Comparison of ENCODE assay signal across 8 cellular contexts in genomic region chr19:45075215-45076028, GRCh38. TPM values are rescaled to one million over a fixed set of nuclear protein-coding genes. Genes with fewer than 3 reads are reported as not detected.
A peak's percentile ranks its signal among the peaks of the same experiment; 100 is the strongest.
DNase-seq lines count a peak whose midpoint lies in the region; ATAC-seq and TF ChIP-seq lines count a peak whose summit lies in the region.

No MANE protein-coding gene starts in this region.

- peak overlapping the region; percentile 83 for H3K4me3 Mint-ChIP-seq in natural killer cell treated with Interleukin-12 subunit alpha and Interleukin-12 subunit beta and Interleukin-15 and Interleukin-18, amount 100 ng/mL, for 72 hours

- ATAC-seq in HG02943 (IDR thresholded peaks at IDR 0.05; ENCODE audit: low read depth, unreplicated experiment) = peak; percentile 53
- ATAC-seq in natural killer cell treated with Interleukin-12 subunit alpha and Interleukin-12 subunit beta and Interleukin-15 and Interleukin-18, amount 100 ng/mL, for 72 hours = peak; percentile 74 to 77

- TF ChIP-seq CTCF in BE2C (IDR thresholded peaks at IDR 0.05; ENCODE audit: low read depth, low read length) (no peak), fibroblast of villous mesenchyme (IDR thresholded peaks at IDR 0.05; ENCODE audit: insufficient read depth, low read depth, low read length) (no peak)

- H3K4me1 Mint-ChIP-seq in natural killer cell treated with Interleukin-12 subunit alpha and Interleukin-12 subunit beta and Interleukin-15 and Interleukin-18, amount 100 ng/mL, for 72 hours (ENCODE audit: low read depth in 2 of 2) = peaks cover 21 to 28% of the 10 kb centered on the region in 2 donors

- H3K27ac Mint-ChIP-seq in natural killer cell treated with Interleukin-12 subunit alpha and Interleukin-12 subunit beta and Interleukin-15 and Interleukin-18, amount 100 ng/mL, for 72 hours = peak overlapping the region; percentile 67 to 98

- DNase-seq in BE2C = no peak
- DNase-seq in NCI-H226 = peak; percentile 55
- DNase-seq in activated CD8-positive, alpha-beta memory T cell treated with anti-CD3 and anti-CD28 coated beads for 24 hours = peak; percentile 73
- peak; percentile 58 for DNase-seq in fibroblast of villous mesenchyme (ENCODE audit: low read depth)
- peak; percentile 75 for DNase-seq in natural killer cell treated with Interleukin-12 subunit alpha and Interleukin-12 subunit beta and Interleukin-15 and Interleukin-18, amount 100 ng/mL, for 72 hours (ENCODE audit: low spot score)
- DNase-seq in amniotic stem cell (lab: John Stamatoyannopoulos, UW) = no peak

- peaks cover 7% of the 10 kb centered on the region for H3K4me1 ChIP-seq in BE2C

- peak overlapping the region; percentile 58 for H3K4me3 ChIP-seq in BE2C (ENCODE audit: low read depth, low read length)
- peak overlapping the region; percentile 65 for H3K4me3 ChIP-seq in fibroblast of villous mesenchyme (ENCODE audit: low read depth, low read length)

- peak; percentile 49 for TF ChIP-seq POLR2A in GM18526 (IDR thresholded peaks at IDR 0.05; ENCODE audit: extremely low read depth, insufficient read length)

- no peaks in the 10 kb centered on the region for H3K27me3 ChIP-seq in BE2C

- no peaks in the 10 kb centered on the region for H3K9me3 Mint-ChIP-seq in natural killer cell treated with Interleukin-12 subunit alpha and Interleukin-12 subunit beta and Interleukin-15 and Interleukin-18, amount 100 ng/mL, for 72 hours

- H3K9me3 ChIP-seq in BE2C = no peaks in the 10 kb centered on the region

- H3K27me3 Mint-ChIP-seq in natural killer cell treated with Interleukin-12 subunit alpha and Interleukin-12 subunit beta and Interleukin-15 and Interleukin-18, amount 100 ng/mL, for 72 hours = no peaks in the 10 kb centered on the region

- peaks cover 21% of the 10 kb centered on the region for H3K36me3 ChIP-seq in BE2C

- no peaks in the 10 kb centered on the region for H3K36me3 Mint-ChIP-seq in natural killer cell treated with Interleukin-12 subunit alpha and Interleukin-12 subunit beta and Interleukin-15 and Interleukin-18, amount 100 ng/mL, for 72 hours

RNA-seq across cellular contexts. Expression of gene ZNF296, which starts 0.9 kb away (rescaled TPM):
- polyA plus RNA-seq in BE2C (2012; ENCODE audit: insufficient read depth, insufficient read length, low read depth) = 4.9 TPM
- under 0.01 TPM in 2 replicates for total RNA-seq in fibroblast of villous mesenchyme
- 1 to 10 TPM; 5.0 to 5.5 TPM for total RNA-seq in natural killer cell treated with Interleukin-12 subunit alpha and Interleukin-12 subunit beta and Interleukin-15 and Interleukin-18, amount 100 ng/mL, for 72 hours

RNA-seq across cellular contexts. Expression of gene GEMIN7, which starts 3.6 kb away (rescaled TPM):
- 67.8 TPM for polyA plus RNA-seq in BE2C (2012; ENCODE audit: insufficient read depth, insufficient read length, low read depth)
- 16.0 and 24.2 TPM in 2 replicates for total RNA-seq in fibroblast of villous mesenchyme
- total RNA-seq in natural killer cell treated with Interleukin-12 subunit alpha and Interleukin-12 subunit beta and Interleukin-15 and Interleukin-18, amount 100 ng/mL, for 72 hours = 10 to 100 TPM; 59.0 TPM

RNA-seq across cellular contexts. Expression of gene PPP1R37, which starts 17.6 kb away (rescaled TPM):
- polyA plus RNA-seq in BE2C (2012; ENCODE audit: insufficient read depth, insufficient read length, low read depth) = 59.0 TPM
- 31.1 and 36.1 TPM in 2 replicates for total RNA-seq in fibroblast of villous mesenchyme
- 10 to 100 TPM; 18.1 to 36.3 TPM for total RNA-seq in natural killer cell treated with Interleukin-12 subunit alpha and Interleukin-12 subunit beta and Interleukin-15 and Interleukin-18, amount 100 ng/mL, for 72 hours

RNA-seq across cellular contexts. Expression of gene CLASRP, which starts 36.6 kb away (rescaled TPM):
- 134 TPM for polyA plus RNA-seq in BE2C (2012; ENCODE audit: insufficient read depth, insufficient read length, low read depth)
- total RNA-seq in fibroblast of villous mesenchyme = 14.2 and 16.4 TPM in 2 replicates
- 100 to 1,000 TPM in 1 of 2 donors, 10 to 100 TPM in 1; 84.1 to 147 TPM for total RNA-seq in natural killer cell treated with Interleukin-12 subunit alpha and Interleukin-12 subunit beta and Interleukin-15 and Interleukin-18, amount 100 ng/mL, for 72 hours

Comparison
In these comparisons a context has a peak if more than half of its experiments do, and no peak if none do; other contexts are left out.
1. DNase-seq: peak in NCI-H226 (single experiment), activated CD8-positive, alpha-beta memory T cell treated with anti-CD3 and anti-CD28 coated beads for 24 hours (single experiment), fibroblast of villous mesenchyme (single experiment) and natural killer cell treated with Interleukin-12 subunit alpha and Interleukin-12 subunit beta and Interleukin-15 and Interleukin-18, amount 100 ng/mL, for 72 hours (single experiment); none in BE2C (single experiment) and amniotic stem cell (single experiment).